In genomic region chr14:59463773-59464650, GRCh38 we compare ENCODE assay signal across 9 cellular contexts. TPM values are rescaled to one million over a fixed set of nuclear protein-coding genes. Genes with fewer than 3 reads are reported as not detected.
DNase-seq lines count a peak whose midpoint lies in the region; ATAC-seq and TF ChIP-seq lines count a peak whose summit lies in the region.
"Had no signal": no experiment of that assay in that cellular context is flagged by ENCODE, and none has a peak within 500 bp of the region (broad histone marks: within the 10 kb centered on the region; RNA-seq: fewer than 3 reads in every experiment).

No MANE protein-coding gene starts in this region.

- DNase-seq in caudate nucleus (lab: John Stamatoyannopoulos, UW) (peak in 21 of 61 donors; percentile 18 to 72 (median 51)), left lobe of liver (ENCODE audit: low spot score) (peak; percentile 48), NCI-H1417 treated with DMSO at 0.1 percent for 48 hours (lab: John Stamatoyannopoulos, UW) (no peak)
- peak; percentile 20 for DNase-seq in stimulated activated CD8-positive, alpha-beta memory T cell treated with anti-CD3 and anti-CD28 coated beads, Interleukin-15, amount 100 ng/mL, for 24 hours (ENCODE audit: low read depth)

- H3K4me3 ChIP-seq in OCI-LY1 (ENCODE audit: low read depth, low read length, poor library complexity, severe bottlenecking) = peak overlapping the region; percentile 66

- TF ChIP-seq CTCF in OCI-LY1 (IDR thresholded peaks at IDR 0.05; ENCODE audit: low read length) = no peak

- peak overlapping the region; percentile 61; the same call in 1 of the 2 replicates for H3K9ac ChIP-seq in ES-I3 (ENCODE audit: low read depth, low read length)
- H3K9ac ChIP-seq in OCI-LY1 (ENCODE audit: low read length) = peak overlapping the region; percentile 48; the same call in 1 of the 2 replicates
- H3K9ac ChIP-seq: KMS-11 had no signal

- H3F3A ChIP-seq in OCI-LY1 (ENCODE audit: insufficient read depth, low read length) = no peaks in the 10 kb centered on the region

- H3K9me3 ChIP-seq in ES-I3 (ENCODE audit: control insufficient read depth, insufficient read depth, low read length) (no peaks in the 10 kb centered on the region), OCI-LY1 (ENCODE audit: low read length) (no peaks in the 10 kb centered on the region)

- peak overlapping the region; percentile 90 for H3K4me2 ChIP-seq in OCI-LY1 (ENCODE audit: low read length)
- H3K4me2 ChIP-seq: KMS-11 had no signal

- no peaks in the 10 kb centered on the region for H3K79me2 ChIP-seq in OCI-LY1 (ENCODE audit: insufficient read depth, low read length)

- ATAC-seq in GM21825 (IDR thresholded peaks at IDR 0.05; ENCODE audit: unreplicated experiment) (peak; percentile 33), left lobe of liver (peak; percentile 51), GM21367 (IDR thresholded peaks at IDR 0.05; ENCODE audit: unreplicated experiment) (no peak)

- no peak overlapping the region for H3K27ac ChIP-seq in OCI-LY1 (ENCODE audit: low read depth, low read length, poor library complexity, severe bottlenecking)
- H3K27ac ChIP-seq in caudate nucleus (ENCODE audit: low read depth, low read length) = peak overlapping the region; percentile 73
- H3K27ac ChIP-seq: KMS-11 had no signal

- no peaks in the 10 kb centered on the region for H3K4me1 ChIP-seq in ES-I3 (ENCODE audit: insufficient read depth, low read length)
- H3K4me1 ChIP-seq in OCI-LY1 (ENCODE audit: insufficient read depth, low read length, severe bottlenecking) = peaks cover 10% of the 10 kb centered on the region

- H3K9me2 ChIP-seq in OCI-LY1 (ENCODE audit: low read depth, low read length) = no peaks in the 10 kb centered on the region

- no peaks in the 10 kb centered on the region for H3K36me3 ChIP-seq in ES-I3 (ENCODE audit: insufficient read depth, low read length)
- peaks cover 8% of the 10 kb centered on the region; the same call in 1 of the 2 replicates for H3K36me3 ChIP-seq in OCI-LY1 (ENCODE audit: insufficient read depth, low read length)

- H3K27me3 ChIP-seq in OCI-LY1 (ENCODE audit: insufficient read depth, low read length) = 0 out of 2 replicates have a peak, but pooled peaks cover 3% of the 10 kb centered on the region

- no peaks in the 10 kb centered on the region for H4K20me1 ChIP-seq in OCI-LY1 (ENCODE audit: insufficient read depth, low read length)

- H2AFZ ChIP-seq in OCI-LY1 (ENCODE audit: low read length) = no peak overlapping the region

RNA-seq across cellular contexts. Expression of gene GPR135, which starts 1.2 kb away (rescaled TPM):
- 1.4 TPM for total RNA-seq in left lobe of liver

RNA-seq across cellular contexts. Expression of gene L3HYPDH, which starts 20.2 kb away (rescaled TPM):
- 16.7 TPM for total RNA-seq in left lobe of liver

RNA-seq across cellular contexts. Expression of gene JKAMP, which starts 20.3 kb away (rescaled TPM):
- 15.2 TPM for total RNA-seq in left lobe of liver
